ENCODE assay signal across 10 cellular contexts in genomic region chr1:99662581-99663208, GRCh38. TPM values are rescaled to one million over a fixed set of nuclear protein-coding genes. Genes with fewer than 3 reads are reported as not detected.
A peak's percentile ranks its signal among the peaks of the same experiment; 100 is the strongest.
DNase-seq lines count a peak whose midpoint lies in the region; ATAC-seq, FAIRE-seq and TF ChIP-seq lines count a peak whose summit lies in the region.
"Had no signal": no experiment of that assay in that cellular context is flagged by ENCODE, and none has a peak within 500 bp of the region (broad histone marks: within the 10 kb centered on the region; RNA-seq: fewer than 3 reads in every experiment).

No MANE protein-coding gene starts in this region.

- peaks cover 6% of the 10 kb centered on the region for H3K27me3 Mint-ChIP-seq in activated T-cell treated with anti-CD3 and anti-CD28 coated beads, Interleukin-2, amount 50 U/mL, for 72 hours (ENCODE audit: low read depth)

- no peak overlapping the region for H3K27ac Mint-ChIP-seq in activated T-cell treated with anti-CD3 and anti-CD28 coated beads, Interleukin-2, amount 50 U/mL, for 72 hours
- H3K27ac Mint-ChIP-seq: activated naive CD4-positive, alpha-beta T cell treated with anti-CD3 and anti-CD28 coated beads, Interleukin-2, amount 50 U/mL, for 72 hours had no signal

- H3K27ac ChIP-seq in lower lobe of right lung (peak overlapping the region; percentile 57), testis (peak overlapping the region in 1 of 2 donors; percentile 78), dorsolateral prefrontal cortex (peak overlapping the region in 21 of 59 donors; percentile 10 to 78 (median 36))

- H3K4me1 ChIP-seq in lower lobe of right lung: peaks cover 35% of the 10 kb centered on the region
- peaks cover 13% of the 10 kb centered on the region for H3K4me1 ChIP-seq in testis

- H3K4me1 Mint-ChIP-seq in activated T-cell treated with anti-CD3 and anti-CD28 coated beads, Interleukin-2, amount 50 U/mL, for 72 hours (ENCODE audit: low read depth): no peaks in the 10 kb centered on the region

- no peak for TF ChIP-seq POLR2A in testis (IDR thresholded peaks at IDR 0.05)

- ATAC-seq in lower lobe of right lung (peak; percentile 75 to 82), GM21786 (IDR thresholded peaks at IDR 0.05; ENCODE audit: unreplicated experiment) (no peak)
- ATAC-seq in activated T-cell treated with anti-CD3 and anti-CD28 coated beads, Interleukin-2, amount 50 U/mL, for 72 hours (replicated peaks in 1 of 2): no peak
- ATAC-seq: activated naive CD4-positive, alpha-beta T cell treated with anti-CD3 and anti-CD28 coated beads, Interleukin-2, amount 50 U/mL, for 72 hours had no signal

- H3K36me3 Mint-ChIP-seq in activated T-cell treated with anti-CD3 and anti-CD28 coated beads, Interleukin-2, amount 50 U/mL, for 72 hours (ENCODE audit: insufficient read depth in 2 of 2): no peaks in the 10 kb centered on the region
- H3K36me3 Mint-ChIP-seq: activated naive CD4-positive, alpha-beta T cell treated with anti-CD3 and anti-CD28 coated beads, Interleukin-2, amount 50 U/mL, for 72 hours had no signal

- peak; percentile 98 for FAIRE-seq in endometrium (lab: Jason Lieb, UNC)

- peaks cover 3% of the 10 kb centered on the region for H3K36me3 ChIP-seq in lower lobe of right lung
- no peaks in the 10 kb centered on the region for H3K36me3 ChIP-seq in testis (ENCODE audit: low read depth, missing control alignments)

- H3K9me3 ChIP-seq in lower lobe of right lung (no peaks in the 10 kb centered on the region), testis (no peaks in the 10 kb centered on the region)

- TF ChIP-seq CTCF in lower lobe of right lung (IDR thresholded peaks at IDR 0.05) (no peak), testis (IDR thresholded peaks at IDR 0.05) (no peak), dorsolateral prefrontal cortex (IDR thresholded peaks at IDR 0.05 in 54 of 56, conservative IDR thresholded peaks at IDR 0.05 in 2 of 56; ENCODE audit: low read depth in 1 of 56, partially characterized antibody in 56 of 56) (no peak)

- H3K27me3 ChIP-seq in lower lobe of right lung (ENCODE audit: low read depth) (no peaks in the 10 kb centered on the region), testis (no peaks in the 10 kb centered on the region), dorsolateral prefrontal cortex (peaks cover 0 to 7% (median 0%) of the 10 kb centered on the region in 45 donors)

- peak; percentile 86 for DNase-seq in LHCN-M2 (ENCODE audit: low read depth)
- no peak for DNase-seq in lower lobe of right lung
- peak; percentile 81 for DNase-seq in testis
- DNase-seq in activated T-cell treated with anti-CD3 and anti-CD28 coated beads, Interleukin-2, amount 50 U/mL, for 72 hours: no peak
- DNase-seq in NOMO-1 (lab: John Stamatoyannopoulos, UW; ENCODE audit: unreplicated experiment in 2 of 2): no peak
- DNase-seq in dorsolateral prefrontal cortex: no peak
- DNase-seq: NCI-H748 treated with DMSO at 0.1 percent for 48 hours had no signal

- no peak overlapping the region for H3K4me3 Mint-ChIP-seq in activated T-cell treated with anti-CD3 and anti-CD28 coated beads, Interleukin-2, amount 50 U/mL, for 72 hours

- no peaks in the 10 kb centered on the region for H3K9me3 Mint-ChIP-seq in activated T-cell treated with anti-CD3 and anti-CD28 coated beads, Interleukin-2, amount 50 U/mL, for 72 hours
- H3K9me3 Mint-ChIP-seq: activated naive CD4-positive, alpha-beta T cell treated with anti-CD3 and anti-CD28 coated beads, Interleukin-2, amount 50 U/mL, for 72 hours had no signal

- intact Hi-C loops in lower lobe of right lung (cut with DNase I) (no loop called here), testis (cut with DNase I; ENCODE audit: low total_unique reads) (no loop called here), dorsolateral prefrontal cortex (cut with DNase I) (no loop called here)

- H3K4me3 ChIP-seq in lower lobe of right lung: no peak overlapping the region
- no peak overlapping the region for H3K4me3 ChIP-seq in testis
- no peak overlapping the region for H3K4me3 ChIP-seq in dorsolateral prefrontal cortex

- 27 to 38% methylated on average over 3 of the region's 3 CpGs for WGBS in testis, 2 donors

RNA-seq across cellular contexts. Expression of gene PALMD, which starts 16.8 kb away (rescaled TPM):
- total RNA-seq in LHCN-M2 (2014; rRNA removed): 56.5 and 75.1 TPM in 2 replicates
- polyA plus RNA-seq in LHCN-M2 (2012): 15.7 TPM
- 18.8 TPM for total RNA-seq in lower lobe of right lung
- total RNA-seq in testis: 10 to 100 TPM; 14.1 to 23.5 TPM
- polyA plus RNA-seq in testis (ENCODE audit: insufficient read depth, low read depth, low replicate concordance): 12.9 TPM
- total RNA-seq in activated T-cell treated with anti-CD3 and anti-CD28 coated beads, Interleukin-2, amount 50 U/mL, for 72 hours: not detected
- 10 to 100 TPM in 16 of 120 experiments, 1 to 10 TPM in 104; 2.2 to 18.4 (median 6.4) TPM for total RNA-seq in dorsolateral prefrontal cortex
- total RNA-seq: activated naive CD4-positive, alpha-beta T cell treated with anti-CD3 and anti-CD28 coated beads, Interleukin-2, amount 50 U/mL, for 72 hours had no signal

Comparison
In these comparisons a context has a peak if more than half of its experiments do, and no peak if none do; other contexts are left out.
1. DNase-seq: peak in LHCN-M2 (single experiment) and testis (single experiment); none in lower lobe of right lung (single experiment), activated T-cell treated with anti-CD3 and anti-CD28 coated beads, Interleukin-2, amount 50 U/mL, for 72 hours (0 of 2), NOMO-1 (0 of 2) and dorsolateral prefrontal cortex (0 of 10).
2. ATAC-seq: peak in lower lobe of right lung (2 of 2); none in activated T-cell treated with anti-CD3 and anti-CD28 coated beads, Interleukin-2, amount 50 U/mL, for 72 hours (0 of 2) and GM21786 (single experiment).